ENCODE assay signal across 8 cellular contexts in the genomic region with DNA sequence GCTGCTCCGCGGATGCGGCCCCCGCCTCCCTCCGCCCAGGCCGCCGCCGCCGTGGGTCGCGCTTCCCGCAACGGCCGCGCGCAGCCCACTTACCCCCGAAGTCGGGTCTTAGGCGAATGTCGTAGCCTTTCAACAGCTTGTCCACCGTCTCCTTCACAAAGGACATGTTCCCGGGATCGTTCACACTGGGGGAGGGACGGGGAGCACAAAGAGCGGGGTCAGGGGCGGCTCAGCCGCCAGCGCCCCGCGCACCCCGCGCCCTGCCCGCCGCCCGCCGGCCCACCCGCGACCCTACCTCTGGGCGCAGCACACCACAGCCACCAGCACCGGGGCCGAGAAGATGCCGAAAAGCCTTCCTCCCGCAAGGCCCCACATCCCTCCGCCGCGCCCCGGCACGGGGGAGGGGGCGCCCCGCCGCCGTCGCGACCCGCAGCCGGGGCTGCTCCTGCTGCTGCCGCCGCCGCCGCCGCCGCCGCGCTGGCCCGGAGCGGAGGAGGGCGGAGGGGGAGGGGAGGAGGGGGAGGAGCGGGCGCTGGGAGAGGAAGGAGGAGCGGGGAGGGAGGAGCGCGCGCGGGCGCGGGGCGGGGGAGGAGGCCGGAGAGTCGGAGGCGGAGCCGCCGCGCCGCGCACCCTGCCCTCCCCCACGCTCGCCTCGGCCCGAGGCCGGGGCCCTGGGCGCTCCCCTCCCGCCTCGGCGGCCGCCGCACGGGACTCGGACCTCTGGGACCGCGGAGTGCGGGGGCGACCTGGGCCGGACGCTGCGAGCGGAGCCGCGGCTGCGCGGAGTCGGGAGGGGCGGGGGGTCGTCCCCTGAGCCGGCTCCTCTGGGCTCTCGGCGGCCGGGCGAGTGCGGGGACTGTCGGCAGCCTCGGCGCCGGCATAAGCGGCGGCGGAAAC. TPM values are rescaled to one million over a fixed set of nuclear protein-coding genes. Genes with fewer than 3 reads are reported as not detected.
DNase-seq lines count a peak whose midpoint lies in the region; ATAC-seq and TF ChIP-seq lines count a peak whose summit lies in the region.

A gene (minus strand): TSS at position 479 of the 897 bp plus-strand sequence.

- peaks cover 49% of the 10 kb centered on the region for H3K27me3 Mint-ChIP-seq in chondrocyte (ENCODE audit: low read depth)

- H3K27ac ChIP-seq in vagina = no peak within 1 kb of the TSS

- ATAC-seq in HG03280 (IDR thresholded peaks at IDR 0.05; ENCODE audit: unreplicated experiment) (no peak), HG03175 (IDR thresholded peaks at IDR 0.05; ENCODE audit: unreplicated experiment) (no peak)

- no peaks in the 10 kb centered on the region for H3K9me3 ChIP-seq in vagina

- no peaks in the 10 kb centered on the region for H3K27me3 ChIP-seq in vagina

- peak; percentile 2 for DNase-seq in AG10803 (ENCODE audit: low read depth)
- DNase-seq in NCI-H1092 treated with DMSO at 0.1 percent for 48 hours (lab: John Stamatoyannopoulos, UW) = peak; percentile 55
- DNase-seq in chondrocyte (ENCODE audit: low spot score) = no peak
- peak; percentile 38 for DNase-seq in medulla oblongata (ENCODE audit: extremely low spot score)
- DNase-seq in vagina (ENCODE audit: extremely low spot score in 2 of 2) = no peak
- DNase-seq in SW480 (ENCODE audit: low spot score) = no peak

- H3K4me1 ChIP-seq in vagina = peaks cover 16% of the 10 kb centered on the region

- H3K4me3 ChIP-seq in AG10803 (ENCODE audit: low read length) = no peak within 1 kb of the TSS
- peak within 1 kb of the TSS; percentile 39 to 44 for H3K4me3 ChIP-seq in vagina

- peak within 1 kb of the TSS; percentile 70 for H3K4me3 Mint-ChIP-seq in chondrocyte (ENCODE audit: unreplicated experiment)

- no peak within 1 kb of the TSS for H3K27ac Mint-ChIP-seq in chondrocyte (ENCODE audit: unreplicated experiment)

- TF ChIP-seq CTCF in AG10803 (conservative IDR thresholded peaks at IDR 0.05; ENCODE audit: low read length) = no peak
- TF ChIP-seq CTCF in chondrocyte (IDR thresholded peaks at IDR 0.05) = no peak
- TF ChIP-seq CTCF in vagina (IDR thresholded peaks at IDR 0.05) = no peak

- H3K9me3 Mint-ChIP-seq in chondrocyte (ENCODE audit: low read depth) = no peaks in the 10 kb centered on the region

- H3K36me3 ChIP-seq in vagina = no peaks in the 10 kb centered on the region

- H3K4me1 Mint-ChIP-seq in chondrocyte (ENCODE audit: low read depth) = peaks cover 9% of the 10 kb centered on the region

- intact Hi-C loops in vagina (cut with DNase I) = no loop called here

- peaks cover 1% of the 10 kb centered on the region for H3K36me3 Mint-ChIP-seq in chondrocyte (ENCODE audit: low read depth)

- TF ChIP-seq POLR2A in vagina (IDR thresholded peaks at IDR 0.05) = no peak

RNA-seq across cellular contexts. Expression of the gene that starts here (rescaled TPM):
- total RNA-seq in chondrocyte (1.6 to 8.2 TPM (median 2.3 TPM) in 3 replicates), vagina (not detected)

Comparison
In these comparisons a context has a peak if more than half of its experiments do, and no peak if none do; other contexts are left out.
1. DNase-seq: peak in AG10803 (single experiment), NCI-H1092 treated with DMSO at 0.1 percent for 48 hours (single experiment) and medulla oblongata (single experiment); none in chondrocyte (single experiment), vagina (0 of 2) and SW480 (single experiment).